In genomic region chr1:225654688-225655508, GRCh38 we compare ENCODE assay signal across 1 cellular context.
TF ChIP-seq lines count a peak whose summit lies in the region.

No MANE protein-coding gene starts in this region.

TF ChIP-seq in HEK293, 187 proteins besides CTCF, POLR2A, EP300 and RAD21 (continued from another document and continues in another):
- TF ChIP-seq ZNF513 (tag by site-specific recombination; IDR thresholded peaks at IDR 0.05) (no peak), MZF1 (tag by site-specific recombination; IDR thresholded peaks at IDR 0.05; ENCODE audit: borderline replicate concordance) (peak; percentile 69; the same call in 1 of the 2 replicates), ZSCAN16 (tag by site-specific recombination; IDR thresholded peaks at IDR 0.05) (no peak), ZFP41 (tag by site-specific recombination; IDR thresholded peaks at IDR 0.05; ENCODE audit: borderline replicate concordance) (no peak), ZSCAN5A (tag by site-specific recombination; IDR thresholded peaks at IDR 0.05) (no peak), HOXC10 (CRISPR knock-in tag; IDR thresholded peaks at IDR 0.05) (no peak), ZNF449 (tag by site-specific recombination; IDR thresholded peaks at IDR 0.05) (0 out of 2 replicates have a peak, but pooled peaks have one; percentile 38), ZNF747 (tag by site-specific recombination; IDR thresholded peaks at IDR 0.05) (no peak), FEZF1 (tag by site-specific recombination; IDR thresholded peaks at IDR 0.05) (no peak), ZNF404 (tag by site-specific recombination; IDR thresholded peaks at IDR 0.05) (peak; percentile 97), ZNF501 (tag by site-specific recombination; IDR thresholded peaks at IDR 0.05) (peak; percentile 92), ZFP69B (tag by site-specific recombination; IDR thresholded peaks at IDR 0.05) (no peak), ZNF837 (tag by site-specific recombination; IDR thresholded peaks at IDR 0.05) (no peak), ZNF544 (tag by site-specific recombination; IDR thresholded peaks at IDR 0.05) (no peak), ZBTB10 (tag by site-specific recombination; IDR thresholded peaks at IDR 0.05) (no peak), ZNF423 (tag by site-specific recombination; IDR thresholded peaks at IDR 0.05) (no peak), ZNF518A (tag by site-specific recombination; conservative IDR thresholded peaks at IDR 0.05; ENCODE audit: low read depth) (peak; percentile 98), ZNF777 (tag by site-specific recombination; IDR thresholded peaks at IDR 0.05; ENCODE audit: borderline replicate concordance) (no peak), TCF7L2 (IDR thresholded peaks at IDR 0.05; ENCODE audit: borderline replicate concordance, low read depth, low read length) (no peak), ZNF843 (tag by site-specific recombination; IDR thresholded peaks at IDR 0.05) (no peak), ZBTB20 (tag by site-specific recombination; IDR thresholded peaks at IDR 0.05) (no peak), PRDM4 (tag by site-specific recombination; IDR thresholded peaks at IDR 0.05) (no peak), BCL11A (tag by site-specific recombination; IDR thresholded peaks at IDR 0.05; ENCODE audit: low read depth) (no peak; the same call in 1 of the 2 replicates), ZNF776 (tag by site-specific recombination; IDR thresholded peaks at IDR 0.05; ENCODE audit: borderline replicate concordance) (no peak), KLF10 (tag by site-specific recombination; IDR thresholded peaks at IDR 0.05) (no peak), ZNF426 (tag by site-specific recombination; IDR thresholded peaks at IDR 0.05) (peak; percentile 99), ZNF488 (tag by site-specific recombination; IDR thresholded peaks at IDR 0.05) (no peak), ZNF621 (tag by site-specific recombination; IDR thresholded peaks at IDR 0.05) (no peak), ZNF791 (tag by site-specific recombination; IDR thresholded peaks at IDR 0.05) (peak; percentile 75; the same call in 1 of the 2 replicates), ZNF626 (tag by site-specific recombination; IDR thresholded peaks at IDR 0.05) (no peak), KLF17 (tag by site-specific recombination; IDR thresholded peaks at IDR 0.05) (no peak), ZNF174 (tag by site-specific recombination; IDR thresholded peaks at IDR 0.05) (no peak), SCRT2 (tag by site-specific recombination; IDR thresholded peaks at IDR 0.05) (peak; percentile 97), ZNF654 (tag by site-specific recombination; IDR thresholded peaks at IDR 0.05; ENCODE audit: low read depth) (peak; percentile 45), ZEB2 (tag by site-specific recombination; IDR thresholded peaks at IDR 0.05) (no peak), IKZF3 (tag by site-specific recombination; IDR thresholded peaks at IDR 0.05) (no peak), ZNF549 (tag by site-specific recombination; IDR thresholded peaks at IDR 0.05) (no peak), ZNF639 (tag by site-specific recombination; IDR thresholded peaks at IDR 0.05) (peak; percentile 80), ZNF580 (tag by site-specific recombination; IDR thresholded peaks at IDR 0.05) (peak; percentile 89), ZNF341 (tag by site-specific recombination; IDR thresholded peaks at IDR 0.05; ENCODE audit: low read depth) (peak; percentile 44; the same call in 1 of the 2 replicates), SALL2 (tag by site-specific recombination; IDR thresholded peaks at IDR 0.05; ENCODE audit: borderline replicate concordance) (no peak), ZNF623 (tag by site-specific recombination; IDR thresholded peaks at IDR 0.05) (peak; percentile 92), SP3 (tag by site-specific recombination; IDR thresholded peaks at IDR 0.05) (no peak), ZNF558 (tag by site-specific recombination; IDR thresholded peaks at IDR 0.05) (peak; percentile 95), ZNF610 (tag by site-specific recombination; IDR thresholded peaks at IDR 0.05; ENCODE audit: borderline replicate concordance) (no peak), ZXDB (tag by site-specific recombination; IDR thresholded peaks at IDR 0.05) (peak; percentile 83), MEIS1 (CRISPR knock-in tag; IDR thresholded peaks at IDR 0.05; ENCODE audit: borderline replicate concordance) (no peak)
